In the genomic region with DNA sequence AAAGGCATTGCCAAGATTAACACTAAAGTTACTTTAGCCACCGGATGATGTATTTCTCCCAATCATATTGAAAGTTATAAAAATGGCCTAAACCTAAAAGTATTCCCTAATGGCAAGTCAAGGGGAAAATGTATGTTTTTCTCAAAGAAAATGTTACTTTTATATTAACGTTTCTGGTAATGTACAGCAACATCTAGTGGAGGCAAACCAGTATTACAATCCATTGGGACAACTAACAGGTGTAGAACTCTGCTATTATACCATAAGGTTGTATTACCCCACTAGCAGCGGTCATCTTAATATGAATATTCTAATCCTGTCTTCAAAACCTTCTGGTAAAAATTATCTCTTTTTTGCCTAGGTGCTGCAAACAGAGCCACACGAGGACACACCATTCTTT, we compare ENCODE assay signal across 8 cellular contexts.
A peak's percentile ranks its signal among the peaks of the same experiment; 100 is the strongest.
DNase-seq lines count a peak whose midpoint lies in the region; ATAC-seq, FAIRE-seq and TF ChIP-seq lines count a peak whose summit lies in the region.

No MANE protein-coding gene starts in this region.

- H3K4me3 ChIP-seq in RWPE2 (ENCODE audit: severe bottlenecking) (no peak overlapping the region), small intestine (ENCODE audit: low read depth in 1 of 2, low read length in 2 of 2) (no peak overlapping the region)

- DNase-seq in NCI-H345 (lab: John Stamatoyannopoulos, UW) (peak; percentile 0), NCI-H345 treated with DMSO at 0.1 percent for 48 hours (lab: John Stamatoyannopoulos, UW; ENCODE audit: unreplicated experiment) (no peak), RWPE2 (ENCODE audit: low spot score) (no peak), globus pallidus (ENCODE audit: low spot score) (peak; percentile 3), small intestine (peak; percentile 1), NCI-H1436 (lab: John Stamatoyannopoulos, UW) (no peak), HK-2 (ENCODE audit: unreplicated experiment) (no peak)

- FAIRE-seq in small intestine (lab: Jason Lieb, UNC): no peak

- H3K36me3 ChIP-seq in RWPE2 (ENCODE audit: low read depth) (no peaks in the 10 kb centered on the region), small intestine (ENCODE audit: control insufficient read depth in 2 of 2, insufficient read depth in 2 of 2, low read length in 2 of 2) (no peaks in the 10 kb centered on the region)

- 20 to 31% (median 22%) methylated on average over 4 of the region's 4 CpGs for WGBS in small intestine, 3 donors

- H3K27ac ChIP-seq in RWPE2 (ENCODE audit: poor library complexity, severe bottlenecking) (no peak overlapping the region), small intestine (ENCODE audit: low read depth in 1 of 2, low read length in 1 of 2) (no peak overlapping the region)

- H3K9me3 ChIP-seq in RWPE2 (ENCODE audit: severe bottlenecking) (peaks cover 3% of the 10 kb centered on the region), small intestine (ENCODE audit: control insufficient read depth, low read depth) (no peaks in the 10 kb centered on the region)

- peak; percentile 30 for TF ChIP-seq CTCF in RWPE2 (IDR thresholded peaks at IDR 0.05; ENCODE audit: poor library complexity, severe bottlenecking)

- H3K27me3 ChIP-seq in RWPE2 (ENCODE audit: insufficient read depth, poor library complexity, severe bottlenecking): no peaks in the 10 kb centered on the region
- H3K27me3 ChIP-seq in small intestine (ENCODE audit: control insufficient read depth in 2 of 2, insufficient read depth in 2 of 2, low read length in 2 of 2): no peaks in the 10 kb centered on the region

- H3K4me1 ChIP-seq in RWPE2 (ENCODE audit: insufficient read depth, poor library complexity, severe bottlenecking): no peaks in the 10 kb centered on the region
- H3K4me1 ChIP-seq in small intestine (ENCODE audit: control insufficient read depth in 2 of 2, insufficient read depth in 1 of 2, low read depth in 1 of 2, low read length in 1 of 2): no peaks in the 10 kb centered on the region

- ATAC-seq in RWPE2 (ENCODE audit: low read depth) (no peak), GM21423 (IDR thresholded peaks at IDR 0.05; ENCODE audit: unreplicated experiment) (no peak)

Comparison
In these comparisons a context has a peak if more than half of its experiments do, and no peak if none do; other contexts are left out.
1. DNase-seq: peak in NCI-H345 (single experiment), globus pallidus (single experiment) and small intestine (single experiment); none in NCI-H345 treated with DMSO at 0.1 percent for 48 hours (single experiment), RWPE2 (single experiment), NCI-H1436 (single experiment) and HK-2 (single experiment).